ENCODE assay signal across 17 cellular contexts in the genomic region with DNA sequence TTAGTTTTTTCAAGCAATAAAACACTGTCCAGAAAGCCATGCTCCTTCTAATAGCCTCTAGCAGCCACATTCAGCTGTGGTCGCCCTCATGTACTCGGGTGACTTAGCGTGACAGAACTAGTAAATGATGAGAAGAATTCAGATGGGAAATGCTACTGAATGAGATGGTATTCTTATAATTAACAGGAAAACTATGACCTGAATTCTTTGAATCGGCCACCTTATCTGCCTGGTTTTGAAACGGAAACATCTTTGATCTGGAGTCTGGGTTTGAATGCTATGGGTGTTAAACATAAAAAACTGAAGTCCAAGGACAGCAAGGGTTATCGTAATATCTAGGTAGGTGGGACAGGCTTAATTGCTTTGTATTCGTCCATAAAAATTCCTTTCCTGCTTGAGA.
DNase-seq lines count a peak whose midpoint lies in the region; ATAC-seq, FAIRE-seq and TF ChIP-seq lines count a peak whose summit lies in the region.
"Had no signal": no experiment of that assay in that cellular context is flagged by ENCODE, and none has a peak within 500 bp of the region (broad histone marks: within the 10 kb centered on the region; RNA-seq: fewer than 3 reads in every experiment).

No MANE protein-coding gene starts in this region.

- TF ChIP-seq CTCF in keratinocyte (optimal IDR thresholded peaks at IDR 0.05 in 1 of 3, IDR thresholded peaks at IDR 0.05 in 1 of 3, conservative IDR thresholded peaks at IDR 0.05 in 1 of 3; ENCODE audit: extremely low read depth in 1 of 3, insufficient read depth in 2 of 3, low read length in 3 of 3) (no peak), sigmoid colon (IDR thresholded peaks at IDR 0.05) (no peak)

- H3K79me2 ChIP-seq in keratinocyte (ENCODE audit: control insufficient read depth, insufficient read depth, low read length), result no peaks in the 10 kb centered on the region

- intact Hi-C loops in sigmoid colon (cut with DNase I), result no loop called here

- H3K27ac ChIP-seq in keratinocyte (ENCODE audit: control insufficient read depth, insufficient read depth, low read length) (no peak overlapping the region), small intestine (ENCODE audit: low read depth in 1 of 2, low read length in 1 of 2) (no peak overlapping the region), sigmoid colon (no peak overlapping the region)

- dilution Hi-C loops in keratinocyte (cut with MboI; ENCODE audit: extremely low pct_ligation_motif_present, low sequenced_read_pairs), result no loop called here

- peaks cover 26% of the 10 kb centered on the region for H3K4me1 ChIP-seq in keratinocyte (ENCODE audit: control insufficient read depth, extremely low read depth, insufficient read depth, low read length)
- no peaks in the 10 kb centered on the region for H3K4me1 ChIP-seq in small intestine (ENCODE audit: control insufficient read depth in 2 of 2, insufficient read depth in 1 of 2, low read depth in 1 of 2, low read length in 1 of 2)
- H3K4me1 ChIP-seq in sigmoid colon, result no peaks in the 10 kb centered on the region

- H3K36me3 ChIP-seq in keratinocyte (ENCODE audit: control insufficient read depth in 2 of 2, extremely low read depth in 1 of 2, insufficient read depth in 2 of 2, low read length in 2 of 2) (peaks cover 0 to 5% of the 10 kb centered on the region in 2 experiments), small intestine (ENCODE audit: control insufficient read depth in 2 of 2, insufficient read depth in 2 of 2, low read length in 2 of 2) (no peaks in the 10 kb centered on the region), sigmoid colon (no peaks in the 10 kb centered on the region)

- H2AFZ ChIP-seq in keratinocyte (ENCODE audit: control insufficient read depth, low read length), result no peak overlapping the region

- DNase-seq in GM12891 (ENCODE audit: insufficient read length, low spot score) (no peak), M059J (ENCODE audit: low read depth) (peak; percentile 17), keratinocyte (ENCODE audit: low read depth, low spot score) (no peak), small intestine (peak; percentile 15), sigmoid colon (no peak)
- DNase-seq: Caco-2, HCEC 1CT, NCI-H1048, NCI-H146, NCI-H2081 treated with DMSO at 0.1 percent for 48 hours, NCI-H510A treated with DMSO at 0.1 percent for 48 hours had no signal

- no peak for ATAC-seq in GM21576 (IDR thresholded peaks at IDR 0.05; ENCODE audit: unreplicated experiment)
- ATAC-seq in HG03280 (IDR thresholded peaks at IDR 0.05; ENCODE audit: unreplicated experiment), result no peak
- ATAC-seq: K562, Panc1, Right ventricle myocardium inferior had no signal

- no peak for TF ChIP-seq EP300 in sigmoid colon (IDR thresholded peaks at IDR 0.05)

- TF ChIP-seq POLR2A in GM12891 (IDR thresholded peaks at IDR 0.05; ENCODE audit: low read depth, low read length) (no peak), sigmoid colon (IDR thresholded peaks at IDR 0.05) (no peak)

- 40 to 71% (median 58%) methylated on average over 7 of the region's 7 CpGs for WGBS in small intestine, 3 donors
- WGBS in sigmoid colon, 2 donors, result 27 to 76% methylated on average over 7 of the region's 7 CpGs

- FAIRE-seq in GM12891 (lab: Jason Lieb, UNC) (peak; percentile 43), keratinocyte (lab: Jason Lieb, UNC) (peak; percentile 13), small intestine (lab: Jason Lieb, UNC) (no peak)
- FAIRE-seq: GM19239, K562 had no signal

- no peaks in the 10 kb centered on the region for H4K20me1 ChIP-seq in keratinocyte (ENCODE audit: control insufficient read depth, extremely low read depth, insufficient read depth, low read length)

- H3K9ac ChIP-seq in keratinocyte (ENCODE audit: control insufficient read depth, extremely low read depth, insufficient read depth, low read length), result no peak overlapping the region

- H3K9me1 ChIP-seq in keratinocyte (ENCODE audit: control insufficient read depth, extremely low read depth, insufficient read depth, low read length), result no peaks in the 10 kb centered on the region

- H3K9me3 ChIP-seq in keratinocyte (ENCODE audit: control insufficient read depth, low read depth, low read length) (no peaks in the 10 kb centered on the region), small intestine (ENCODE audit: control insufficient read depth, low read depth) (no peaks in the 10 kb centered on the region), sigmoid colon (peaks cover 0 to 5% (median under 1%) of the 10 kb centered on the region in 4 donors)
- H3K9me3 ChIP-seq: Caco-2 had no signal

- no peak overlapping the region for H3K4me2 ChIP-seq in keratinocyte (ENCODE audit: control insufficient read depth, extremely low read depth, insufficient read depth, low read depth, low read length)

- no peaks in the 10 kb centered on the region for H3K27me3 ChIP-seq in keratinocyte (ENCODE audit: control insufficient read depth, extremely low read depth, insufficient read depth, low read length)
- no peaks in the 10 kb centered on the region for H3K27me3 ChIP-seq in small intestine (ENCODE audit: control insufficient read depth in 2 of 2, insufficient read depth in 2 of 2, low read length in 2 of 2)
- H3K27me3 ChIP-seq in sigmoid colon, result no peaks in the 10 kb centered on the region

- H3K4me3 ChIP-seq in keratinocyte (ENCODE audit: control insufficient read depth in 2 of 3, extremely low read depth in 1 of 3, insufficient read depth in 2 of 3, low read depth in 1 of 3, low read length in 3 of 3), result no peak overlapping the region
- no peak overlapping the region for H3K4me3 ChIP-seq in small intestine (ENCODE audit: low read depth in 1 of 2, low read length in 2 of 2)
- no peak overlapping the region for H3K4me3 ChIP-seq in sigmoid colon
- H3K4me3 ChIP-seq: K562 had no signal

TF ChIP-seq in GM12891, 5 proteins besides CTCF, POLR2A, EP300 and RAD21:
- TF ChIP-seq SPI1 (IDR thresholded peaks at IDR 0.05; ENCODE audit: low read depth, low read length) (no peak), PAX5 (IDR thresholded peaks at IDR 0.05; ENCODE audit: insufficient read depth, low read length, severe bottlenecking) (no peak), POU2F2 (IDR thresholded peaks at IDR 0.05; ENCODE audit: low read depth, low read length) (no peak), TAF1 (IDR thresholded peaks at IDR 0.05; ENCODE audit: low read depth, low read length) (no peak), POLR2AphosphoS5 (IDR thresholded peaks at IDR 0.05; ENCODE audit: low read depth, low read length) (no peak)

Comparison
In these comparisons a context has a peak if more than half of its experiments do, and no peak if none do; other contexts are left out.
1. DNase-seq: peak in M059J (single experiment) and small intestine (single experiment); none in GM12891 (single experiment), keratinocyte (single experiment) and sigmoid colon (single experiment).